11 cellular contexts compared by ENCODE assay signal in genomic region chr10:63204667-63205391, GRCh38.
A peak's percentile ranks its signal among the peaks of the same experiment; 100 is the strongest.
DNase-seq lines count a peak whose midpoint lies in the region; ATAC-seq lines count a peak whose summit lies in the region.
"Had no signal": no experiment of that assay in that cellular context is flagged by ENCODE, and none has a peak within 500 bp of the region (broad histone marks: within the 10 kb centered on the region; RNA-seq: fewer than 3 reads in every experiment).

No MANE protein-coding gene starts in this region.

- no peaks in the 10 kb centered on the region for H3K9me3 ChIP-seq in SJCRH30 (replicated peaks)

- H3K27me3 Mint-ChIP-seq in stimulated activated naive CD8-positive, alpha-beta T cell treated with anti-CD3 and anti-CD28 coated beads, Interleukin-15, Interleukin-2, amounts not matched to agents 100 ng/mL and 50 ng/mL, for 24 hours, result no peaks in the 10 kb centered on the region
- H3K27me3 Mint-ChIP-seq in activated naive CD8-positive, alpha-beta T cell treated with anti-CD3 and anti-CD28 coated beads, Interleukin-2, amount 10 ng/mL, durations not matched to agents 7 days and 5 days, result no peaks in the 10 kb centered on the region

- H3K27me3 ChIP-seq in SJCRH30, result no peaks in the 10 kb centered on the region

- no peak overlapping the region for H3K27ac ChIP-seq in SJCRH30

- H3K9me3 Mint-ChIP-seq in stimulated activated naive CD8-positive, alpha-beta T cell treated with anti-CD3 and anti-CD28 coated beads, Interleukin-15, Interleukin-2, amounts not matched to agents 100 ng/mL and 50 ng/mL, for 24 hours, result no peaks in the 10 kb centered on the region
- no peaks in the 10 kb centered on the region for H3K9me3 Mint-ChIP-seq in activated naive CD8-positive, alpha-beta T cell treated with anti-CD3 and anti-CD28 coated beads, Interleukin-2, amount 10 ng/mL, durations not matched to agents 7 days and 5 days

- H3K27ac Mint-ChIP-seq in stimulated activated naive CD8-positive, alpha-beta T cell treated with anti-CD3 and anti-CD28 coated beads, Interleukin-15, Interleukin-2, amounts not matched to agents 100 ng/mL and 50 ng/mL, for 24 hours, result no peak overlapping the region
- H3K27ac Mint-ChIP-seq in activated naive CD8-positive, alpha-beta T cell treated with anti-CD3 and anti-CD28 coated beads, Interleukin-2, amount 10 ng/mL, durations not matched to agents 7 days and 5 days, result peak overlapping the region; percentile 85

- peaks cover 6% of the 10 kb centered on the region for H3K4me1 ChIP-seq in SJCRH30

- no peak overlapping the region for H3K4me3 ChIP-seq in SJCRH30

- H3K36me3 Mint-ChIP-seq in stimulated activated naive CD8-positive, alpha-beta T cell treated with anti-CD3 and anti-CD28 coated beads, Interleukin-15, Interleukin-2, amounts not matched to agents 100 ng/mL and 50 ng/mL, for 24 hours (ENCODE audit: low read depth), result peaks cover 36% of the 10 kb centered on the region
- H3K36me3 Mint-ChIP-seq in activated naive CD8-positive, alpha-beta T cell treated with anti-CD3 and anti-CD28 coated beads, Interleukin-2, amount 10 ng/mL, durations not matched to agents 7 days and 5 days, result peaks cover 21% of the 10 kb centered on the region

- H3K36me3 ChIP-seq in SJCRH30, result peaks cover 77% of the 10 kb centered on the region

- POLR2A ChIA-PET in activated naive CD8-positive, alpha-beta T cell treated with anti-CD3 and anti-CD28 coated beads, Interleukin-2, amount 10 ng/mL, durations not matched to agents 7 days and 5 days (lab: Charles Lee), result no interaction called here

- no peak for DNase-seq in stimulated activated naive CD8-positive, alpha-beta T cell treated with anti-CD3 and anti-CD28 coated beads, Interleukin-15, Interleukin-2, amounts not matched to agents 100 U/mL and 50 U/mL, for 24 hours
- no peak for DNase-seq in activated naive CD8-positive, alpha-beta T cell treated with anti-CD3 and anti-CD28 coated beads, Interleukin-2, amount 10 ng/mL, durations not matched to agents 7 days and 5 days
- DNase-seq in foreskin melanocyte, result no peak
- DNase-seq in SJCRH30, result no peak
- DNase-seq in LoVo (ENCODE audit: low spot score), result no peak
- DNase-seq: activated CD4-positive, CD25-positive, alpha-beta regulatory T cell treated with anti-CD3 and anti-CD28 coated beads, Interleukin-2, amount 50 U/mL, for 72 hours; DMS153; NCI-H2227 treated with DMSO at 0.1 percent for 48 hours had no signal

- H3K4me1 Mint-ChIP-seq in stimulated activated naive CD8-positive, alpha-beta T cell treated with anti-CD3 and anti-CD28 coated beads, Interleukin-15, Interleukin-2, amounts not matched to agents 100 ng/mL and 50 ng/mL, for 24 hours (ENCODE audit: low read depth), result peaks cover 42% of the 10 kb centered on the region
- H3K4me1 Mint-ChIP-seq in activated naive CD8-positive, alpha-beta T cell treated with anti-CD3 and anti-CD28 coated beads, Interleukin-2, amount 10 ng/mL, durations not matched to agents 7 days and 5 days, result peaks cover 40% of the 10 kb centered on the region

- ATAC-seq in stimulated activated naive CD8-positive, alpha-beta T cell treated with anti-CD3 and anti-CD28 coated beads, Interleukin-15, Interleukin-2, amounts not matched to agents 100 U/mL and 50 U/mL, for 24 hours, result no peak
- peak; percentile 47 for ATAC-seq in HG03045 (IDR thresholded peaks at IDR 0.05; ENCODE audit: unreplicated experiment)
- ATAC-seq in activated naive CD8-positive, alpha-beta T cell treated with anti-CD3 and anti-CD28 coated beads, Interleukin-2, amount 10 ng/mL, durations not matched to agents 7 days and 5 days (ENCODE audit: low read depth), result no peak
- ATAC-seq in HG02623 (IDR thresholded peaks at IDR 0.05; ENCODE audit: unreplicated experiment), result no peak

- H3K4me3 Mint-ChIP-seq in stimulated activated naive CD8-positive, alpha-beta T cell treated with anti-CD3 and anti-CD28 coated beads, Interleukin-15, Interleukin-2, amounts not matched to agents 100 ng/mL and 50 ng/mL, for 24 hours, result peak overlapping the region; percentile 49
- peak overlapping the region; percentile 74 for H3K4me3 Mint-ChIP-seq in activated naive CD8-positive, alpha-beta T cell treated with anti-CD3 and anti-CD28 coated beads, Interleukin-2, amount 10 ng/mL, durations not matched to agents 7 days and 5 days
